In the genomic region with DNA sequence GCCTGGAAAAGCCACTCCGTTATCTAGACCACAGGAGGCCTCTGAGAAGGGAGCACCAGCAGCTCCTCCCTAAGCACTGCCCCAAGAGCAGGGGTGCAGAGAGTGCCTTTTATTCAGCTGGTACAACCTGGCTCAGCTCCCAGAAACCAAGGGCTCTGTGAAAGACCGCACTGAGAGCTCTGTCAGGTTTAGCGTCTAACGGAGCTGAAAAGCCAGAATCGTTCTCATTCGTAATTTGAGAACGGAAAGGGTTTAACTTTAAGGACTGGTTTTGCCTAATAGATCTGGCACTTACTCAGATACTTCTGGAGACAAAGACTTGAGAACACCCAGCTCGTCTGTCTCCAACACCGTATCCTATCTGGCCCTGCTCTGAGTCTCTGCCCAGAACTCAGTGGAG, we compare ENCODE assay signal across 11 cellular contexts. TPM values are rescaled to one million over a fixed set of nuclear protein-coding genes. Genes with fewer than 3 reads are reported as not detected.
DNase-seq lines count a peak whose midpoint lies in the region; ATAC-seq lines count a peak whose summit lies in the region.
"Had no signal": no experiment of that assay in that cellular context is flagged by ENCODE, and none has a peak within 500 bp of the region (broad histone marks: within the 10 kb centered on the region; RNA-seq: fewer than 3 reads in every experiment).

No MANE protein-coding gene starts in this region.

- in situ Hi-C loops in ACHN (cut with HindIII; ENCODE audit: low pct_ligation_motif_present, low pct_unique_long_range_greater_than_20kb, low sequenced_read_pairs), result no loop called here

- DNase-seq in NCI-H2029 treated with DMSO at 0.1 percent for 48 hours (lab: John Stamatoyannopoulos, UW) (peak; percentile 93), anterior cingulate cortex (lab: John Stamatoyannopoulos, UW) (peak in 51 of 58 donors; percentile 18 to 87 (median 60)), hippocampal formation (lab: John Stamatoyannopoulos, UW) (peak; percentile 64 to 77), superior temporal gyrus (ENCODE audit: extremely low spot score) (peak; percentile 86), mesenteric fat pad (ENCODE audit: low spot score) (no peak), ACHN (no peak)
- DNase-seq: activated CD4-positive, alpha-beta memory T cell treated with anti-CD3 and anti-CD28 coated beads, Interleukin-2, amount 10 ng/mL, durations not matched to agents 7 days and 5 days; activated naive CD8-positive, alpha-beta T cell treated with anti-CD3 and anti-CD28 coated beads, Interleukin-2, amount 50 U/mL, for 24 hours; small intestine had no signal

- ATAC-seq in GM21447 (IDR thresholded peaks at IDR 0.05; ENCODE audit: unreplicated experiment), result no peak
- ATAC-seq: activated naive CD8-positive, alpha-beta T cell treated with anti-CD3 and anti-CD28 coated beads, Interleukin-2, amount 50 U/mL, for 24 hours; esophagus mucosa had no signal

RNA-seq across cellular contexts. Expression of a gene that starts 13.5 kb away (rescaled TPM):
- total RNA-seq in mesenteric fat pad, result 44.4 TPM

RNA-seq across cellular contexts. Expression of a gene that starts 19.1 kb away (rescaled TPM):
- total RNA-seq in mesenteric fat pad, result 30.0 TPM

RNA-seq across cellular contexts. Expression of a gene that starts 37.9 kb away (rescaled TPM):
- total RNA-seq in mesenteric fat pad, result 23.0 TPM

RNA-seq across cellular contexts. Expression of a gene that starts 38.1 kb away (rescaled TPM):
- total RNA-seq in mesenteric fat pad, result 11.5 TPM

RNA-seq across cellular contexts. Expression of a gene that starts 47.0 kb away (rescaled TPM):
- total RNA-seq in mesenteric fat pad, result 22.5 TPM

Comparison
In these comparisons a context has a peak if more than half of its experiments do, and no peak if none do; other contexts are left out.
1. DNase-seq: peak in NCI-H2029 treated with DMSO at 0.1 percent for 48 hours (single experiment), anterior cingulate cortex (51 of 58), hippocampal formation (2 of 2) and superior temporal gyrus (single experiment); none in mesenteric fat pad (single experiment) and ACHN (single experiment).